1 cellular context compared by ENCODE assay signal in genomic region chr2:225020157-225020864, GRCh38.
A peak's percentile ranks its signal among the peaks of the same experiment; 100 is the strongest.
TF ChIP-seq lines count a peak whose summit lies in the region.

No MANE protein-coding gene starts in this region.

TF ChIP-seq in HepG2, 621 proteins besides CTCF, POLR2A, EP300 and RAD21 (continued from another document):
- no peak for TF ChIP-seq HDAC2 (CRISPR knock-in tag; IDR thresholded peaks at IDR 0.05)
- TF ChIP-seq ZNF225 (CRISPR knock-in tag; IDR thresholded peaks at IDR 0.05) = no peak
- TF ChIP-seq CREM (IDR thresholded peaks at IDR 0.05) = no peak
- no peak for TF ChIP-seq CREM (CRISPR knock-in tag; IDR thresholded peaks at IDR 0.05)
- no peak for TF ChIP-seq ZKSCAN5 (CRISPR knock-in tag; IDR thresholded peaks at IDR 0.05)
- no peak for TF ChIP-seq SIN3B (IDR thresholded peaks at IDR 0.05; ENCODE audit: low read length)
- no peak for TF ChIP-seq USF2 (IDR thresholded peaks at IDR 0.05; ENCODE audit: low read depth, low read length)
- no peak for TF ChIP-seq USF2 (CRISPR knock-in tag; IDR thresholded peaks at IDR 0.05; ENCODE audit: borderline replicate concordance)
- no peak for TF ChIP-seq MIXL1 (CRISPR knock-in tag; IDR thresholded peaks at IDR 0.05)
- no peak for TF ChIP-seq MTERF4 (CRISPR knock-in tag; IDR thresholded peaks at IDR 0.05)
- TF ChIP-seq CEBPB (IDR thresholded peaks at IDR 0.05; ENCODE audit: borderline replicate concordance, low read depth, low read length) = 0 out of 2 replicates have a peak, but pooled peaks have one; percentile 16
- TF ChIP-seq ZC3H4 (CRISPR knock-in tag; IDR thresholded peaks at IDR 0.05; ENCODE audit: borderline replicate concordance) = no peak
- TF ChIP-seq ZBTB7B (CRISPR knock-in tag; IDR thresholded peaks at IDR 0.05) = no peak
